Comparison of ENCODE assay signal across 1 cellular context in the genomic region with DNA sequence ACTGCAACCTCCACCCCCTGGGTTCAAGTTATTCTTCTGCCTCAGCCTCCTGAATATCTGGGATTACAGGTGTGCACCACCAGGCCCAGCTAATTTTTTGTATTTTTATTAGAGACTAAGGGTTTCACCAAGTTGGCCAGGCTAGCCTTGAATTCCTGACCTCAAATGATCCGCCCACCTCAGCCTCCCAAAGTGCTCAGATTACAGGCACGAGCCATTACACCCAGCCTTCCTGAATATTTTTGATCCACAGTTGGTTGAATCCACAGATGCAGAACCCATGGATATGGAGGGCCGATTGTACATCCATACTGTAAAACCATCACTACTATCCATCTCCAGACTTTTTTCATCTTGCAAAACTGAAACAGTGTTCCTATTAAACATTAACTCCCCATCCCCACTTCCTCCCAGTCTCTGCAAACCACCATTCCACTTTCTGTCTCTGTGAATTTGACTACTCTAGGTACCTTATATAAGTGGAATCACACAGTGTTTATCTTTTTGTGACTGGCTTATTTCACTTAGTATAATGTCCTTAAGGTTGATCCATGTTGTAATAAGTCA.
TF ChIP-seq lines count a peak whose summit lies in the region.

No MANE protein-coding gene starts in this region.

TF ChIP-seq in HepG2, 621 proteins besides CTCF, POLR2A, EP300 and RAD21 (continues in another document):
- TF ChIP-seq, protein P1, sequence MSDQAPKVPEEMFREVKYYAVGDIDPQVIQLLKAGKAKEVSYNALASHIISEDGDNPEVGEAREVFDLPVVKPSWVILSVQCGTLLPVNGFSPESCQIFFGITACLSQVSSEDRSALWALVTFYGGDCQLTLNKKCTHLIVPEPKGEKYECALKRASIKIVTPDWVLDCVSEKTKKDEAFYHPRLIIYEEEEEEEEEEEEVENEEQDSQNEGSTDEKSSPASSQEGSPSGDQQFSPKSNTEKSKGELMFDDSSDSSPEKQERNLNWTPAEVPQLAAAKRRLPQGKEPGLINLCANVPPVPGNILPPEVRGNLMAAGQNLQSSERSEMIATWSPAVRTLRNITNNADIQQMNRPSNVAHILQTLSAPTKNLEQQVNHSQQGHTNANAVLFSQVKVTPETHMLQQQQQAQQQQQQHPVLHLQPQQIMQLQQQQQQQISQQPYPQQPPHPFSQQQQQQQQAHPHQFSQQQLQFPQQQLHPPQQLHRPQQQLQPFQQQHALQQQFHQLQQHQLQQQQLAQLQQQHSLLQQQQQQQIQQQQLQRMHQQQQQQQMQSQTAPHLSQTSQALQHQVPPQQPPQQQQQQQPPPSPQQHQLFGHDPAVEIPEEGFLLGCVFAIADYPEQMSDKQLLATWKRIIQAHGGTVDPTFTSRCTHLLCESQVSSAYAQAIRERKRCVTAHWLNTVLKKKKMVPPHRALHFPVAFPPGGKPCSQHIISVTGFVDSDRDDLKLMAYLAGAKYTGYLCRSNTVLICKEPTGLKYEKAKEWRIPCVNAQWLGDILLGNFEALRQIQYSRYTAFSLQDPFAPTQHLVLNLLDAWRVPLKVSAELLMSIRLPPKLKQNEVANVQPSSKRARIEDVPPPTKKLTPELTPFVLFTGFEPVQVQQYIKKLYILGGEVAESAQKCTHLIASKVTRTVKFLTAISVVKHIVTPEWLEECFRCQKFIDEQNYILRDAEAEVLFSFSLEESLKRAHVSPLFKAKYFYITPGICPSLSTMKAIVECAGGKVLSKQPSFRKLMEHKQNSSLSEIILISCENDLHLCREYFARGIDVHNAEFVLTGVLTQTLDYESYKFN (CRISPR knock-in tag; conservative IDR thresholded peaks at IDR 0.05): peak; percentile 53
- no peak for TF ChIP-seq ZNF24 (IDR thresholded peaks at IDR 0.05)
- TF ChIP-seq RARA (CRISPR knock-in tag; IDR thresholded peaks at IDR 0.05): peak; percentile 53; the same call in 1 of the 2 replicates
- no peak for TF ChIP-seq ZNF224 (CRISPR knock-in tag; IDR thresholded peaks at IDR 0.05)
- TF ChIP-seq ZBTB38 (CRISPR knock-in tag; IDR thresholded peaks at IDR 0.05): no peak
- no peak for TF ChIP-seq HDAC6 (IDR thresholded peaks at IDR 0.05; ENCODE audit: low read depth, low read length)
- TF ChIP-seq FOXK2 (IDR thresholded peaks at IDR 0.05): no peak
- no peak for TF ChIP-seq ZNF550 (CRISPR knock-in tag; IDR thresholded peaks at IDR 0.05; ENCODE audit: borderline replicate concordance)
- no peak for TF ChIP-seq TOE1 (CRISPR knock-in tag; IDR thresholded peaks at IDR 0.05)
- peak; percentile 22; the same call in 1 of the 2 replicates for TF ChIP-seq ELF3 (CRISPR knock-in tag; IDR thresholded peaks at IDR 0.05)
- TF ChIP-seq SOX5 (CRISPR knock-in tag; IDR thresholded peaks at IDR 0.05; ENCODE audit: borderline replicate concordance): peak; percentile 49; the same call in 1 of the 2 replicates
- no peak for TF ChIP-seq ZNF570 (CRISPR knock-in tag; IDR thresholded peaks at IDR 0.05; ENCODE audit: borderline replicate concordance)
- peak; percentile 64; the same call in 1 of the 2 replicates for TF ChIP-seq SIX1 (CRISPR knock-in tag; IDR thresholded peaks at IDR 0.05; ENCODE audit: borderline replicate concordance)
- no peak for TF ChIP-seq DNMT3B (CRISPR knock-in tag; conservative IDR thresholded peaks at IDR 0.05)
- TF ChIP-seq, protein P2, sequence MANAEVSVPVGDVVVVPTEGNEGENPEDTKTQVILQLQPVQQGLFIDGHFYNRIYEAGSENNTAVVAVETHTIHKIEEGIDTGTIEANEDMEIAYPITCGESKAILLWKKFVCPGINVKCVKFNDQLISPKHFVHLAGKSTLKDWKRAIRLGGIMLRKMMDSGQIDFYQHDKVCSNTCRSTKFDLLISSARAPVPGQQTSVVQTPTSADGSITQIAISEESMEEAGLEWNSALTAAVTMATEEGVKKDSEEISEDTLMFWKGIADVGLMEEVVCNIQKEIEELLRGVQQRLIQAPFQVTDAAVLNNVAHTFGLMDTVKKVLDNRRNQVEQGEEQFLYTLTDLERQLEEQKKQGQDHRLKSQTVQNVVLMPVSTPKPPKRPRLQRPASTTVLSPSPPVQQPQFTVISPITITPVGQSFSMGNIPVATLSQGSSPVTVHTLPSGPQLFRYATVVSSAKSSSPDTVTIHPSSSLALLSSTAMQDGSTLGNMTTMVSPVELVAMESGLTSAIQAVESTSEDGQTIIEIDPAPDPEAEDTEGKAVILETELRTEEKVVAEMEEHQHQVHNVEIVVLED (CRISPR knock-in tag; IDR thresholded peaks at IDR 0.05; ENCODE audit: borderline replicate concordance): no peak
- TF ChIP-seq, protein P3, sequence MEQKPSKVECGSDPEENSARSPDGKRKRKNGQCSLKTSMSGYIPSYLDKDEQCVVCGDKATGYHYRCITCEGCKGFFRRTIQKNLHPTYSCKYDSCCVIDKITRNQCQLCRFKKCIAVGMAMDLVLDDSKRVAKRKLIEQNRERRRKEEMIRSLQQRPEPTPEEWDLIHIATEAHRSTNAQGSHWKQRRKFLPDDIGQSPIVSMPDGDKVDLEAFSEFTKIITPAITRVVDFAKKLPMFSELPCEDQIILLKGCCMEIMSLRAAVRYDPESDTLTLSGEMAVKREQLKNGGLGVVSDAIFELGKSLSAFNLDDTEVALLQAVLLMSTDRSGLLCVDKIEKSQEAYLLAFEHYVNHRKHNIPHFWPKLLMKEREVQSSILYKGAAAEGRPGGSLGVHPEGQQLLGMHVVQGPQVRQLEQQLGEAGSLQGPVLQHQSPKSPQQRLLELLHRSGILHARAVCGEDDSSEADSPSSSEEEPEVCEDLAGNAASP (CRISPR knock-in tag; IDR thresholded peaks at IDR 0.05; ENCODE audit: borderline replicate concordance): peak; percentile 81; the same call in 1 of the 2 replicates
- no peak for TF ChIP-seq LCORL (IDR thresholded peaks at IDR 0.05)
- 0 out of 2 replicates have a peak, but pooled peaks have one; percentile 17 for TF ChIP-seq LCORL (CRISPR knock-in tag; IDR thresholded peaks at IDR 0.05)
- TF ChIP-seq, protein P4, sequence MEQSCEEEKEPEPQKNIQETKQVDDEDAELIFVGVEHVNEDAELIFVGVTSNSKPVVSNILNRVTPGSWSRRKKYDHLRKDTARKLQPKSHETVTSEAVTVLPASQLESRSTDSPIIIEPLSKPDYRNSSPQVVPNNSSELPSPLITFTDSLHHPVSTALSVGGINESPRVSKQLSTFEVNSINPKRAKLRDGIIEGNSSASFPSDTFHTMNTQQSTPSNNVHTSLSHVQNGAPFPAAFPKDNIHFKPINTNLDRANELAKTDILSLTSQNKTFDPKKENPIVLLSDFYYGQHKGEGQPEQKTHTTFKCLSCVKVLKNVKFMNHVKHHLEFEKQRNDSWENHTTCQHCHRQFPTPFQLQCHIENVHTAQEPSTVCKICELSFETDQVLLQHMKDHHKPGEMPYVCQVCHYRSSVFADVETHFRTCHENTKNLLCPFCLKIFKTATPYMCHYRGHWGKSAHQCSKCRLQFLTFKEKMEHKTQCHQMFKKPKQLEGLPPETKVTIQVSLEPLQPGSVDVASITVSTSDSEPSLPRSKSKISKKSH (CRISPR knock-in tag; IDR thresholded peaks at IDR 0.05; ENCODE audit: borderline replicate concordance): no peak
- TF ChIP-seq, protein P5, sequence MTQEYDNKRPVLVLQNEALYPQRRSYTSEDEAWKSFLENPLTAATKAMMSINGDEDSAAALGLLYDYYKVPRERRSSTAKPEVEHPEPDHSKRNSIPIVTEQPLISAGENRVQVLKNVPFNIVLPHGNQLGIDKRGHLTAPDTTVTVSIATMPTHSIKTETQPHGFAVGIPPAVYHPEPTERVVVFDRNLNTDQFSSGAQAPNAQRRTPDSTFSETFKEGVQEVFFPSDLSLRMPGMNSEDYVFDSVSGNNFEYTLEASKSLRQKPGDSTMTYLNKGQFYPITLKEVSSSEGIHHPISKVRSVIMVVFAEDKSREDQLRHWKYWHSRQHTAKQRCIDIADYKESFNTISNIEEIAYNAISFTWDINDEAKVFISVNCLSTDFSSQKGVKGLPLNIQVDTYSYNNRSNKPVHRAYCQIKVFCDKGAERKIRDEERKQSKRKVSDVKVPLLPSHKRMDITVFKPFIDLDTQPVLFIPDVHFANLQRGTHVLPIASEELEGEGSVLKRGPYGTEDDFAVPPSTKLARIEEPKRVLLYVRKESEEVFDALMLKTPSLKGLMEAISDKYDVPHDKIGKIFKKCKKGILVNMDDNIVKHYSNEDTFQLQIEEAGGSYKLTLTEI (CRISPR knock-in tag; conservative IDR thresholded peaks at IDR 0.05): no peak
- TF ChIP-seq, protein P6, sequence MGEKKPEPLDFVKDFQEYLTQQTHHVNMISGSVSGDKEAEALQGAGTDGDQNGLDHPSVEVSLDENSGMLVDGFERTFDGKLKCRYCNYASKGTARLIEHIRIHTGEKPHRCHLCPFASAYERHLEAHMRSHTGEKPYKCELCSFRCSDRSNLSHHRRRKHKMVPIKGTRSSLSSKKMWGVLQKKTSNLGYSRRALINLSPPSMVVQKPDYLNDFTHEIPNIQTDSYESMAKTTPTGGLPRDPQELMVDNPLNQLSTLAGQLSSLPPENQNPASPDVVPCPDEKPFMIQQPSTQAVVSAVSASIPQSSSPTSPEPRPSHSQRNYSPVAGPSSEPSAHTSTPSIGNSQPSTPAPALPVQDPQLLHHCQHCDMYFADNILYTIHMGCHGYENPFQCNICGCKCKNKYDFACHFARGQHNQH (CRISPR knock-in tag; IDR thresholded peaks at IDR 0.05): 0 out of 2 replicates have a peak, but pooled peaks have one; percentile 21
- TF ChIP-seq, protein P7, sequence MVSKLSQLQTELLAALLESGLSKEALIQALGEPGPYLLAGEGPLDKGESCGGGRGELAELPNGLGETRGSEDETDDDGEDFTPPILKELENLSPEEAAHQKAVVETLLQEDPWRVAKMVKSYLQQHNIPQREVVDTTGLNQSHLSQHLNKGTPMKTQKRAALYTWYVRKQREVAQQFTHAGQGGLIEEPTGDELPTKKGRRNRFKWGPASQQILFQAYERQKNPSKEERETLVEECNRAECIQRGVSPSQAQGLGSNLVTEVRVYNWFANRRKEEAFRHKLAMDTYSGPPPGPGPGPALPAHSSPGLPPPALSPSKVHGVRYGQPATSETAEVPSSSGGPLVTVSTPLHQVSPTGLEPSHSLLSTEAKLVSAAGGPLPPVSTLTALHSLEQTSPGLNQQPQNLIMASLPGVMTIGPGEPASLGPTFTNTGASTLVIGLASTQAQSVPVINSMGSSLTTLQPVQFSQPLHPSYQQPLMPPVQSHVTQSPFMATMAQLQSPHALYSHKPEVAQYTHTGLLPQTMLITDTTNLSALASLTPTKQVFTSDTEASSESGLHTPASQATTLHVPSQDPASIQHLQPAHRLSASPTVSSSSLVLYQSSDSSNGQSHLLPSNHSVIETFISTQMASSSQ (IDR thresholded peaks at IDR 0.05; ENCODE audit: low read depth): peak; percentile 77
- TF ChIP-seq, protein P7 (CRISPR knock-in tag; IDR thresholded peaks at IDR 0.05; ENCODE audit: borderline replicate concordance): peak; percentile 64; the same call in 1 of the 2 replicates
- no peak for TF ChIP-seq ZNF775 (CRISPR knock-in tag; IDR thresholded peaks at IDR 0.05; ENCODE audit: borderline replicate concordance)
- no peak for TF ChIP-seq HOXA7 (CRISPR knock-in tag; IDR thresholded peaks at IDR 0.05)
- TF ChIP-seq, protein P8, sequence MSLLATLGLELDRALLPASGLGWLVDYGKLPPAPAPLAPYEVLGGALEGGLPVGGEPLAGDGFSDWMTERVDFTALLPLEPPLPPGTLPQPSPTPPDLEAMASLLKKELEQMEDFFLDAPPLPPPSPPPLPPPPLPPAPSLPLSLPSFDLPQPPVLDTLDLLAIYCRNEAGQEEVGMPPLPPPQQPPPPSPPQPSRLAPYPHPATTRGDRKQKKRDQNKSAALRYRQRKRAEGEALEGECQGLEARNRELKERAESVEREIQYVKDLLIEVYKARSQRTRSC (CRISPR knock-in tag; IDR thresholded peaks at IDR 0.05; ENCODE audit: low read depth): no peak
- no peak for TF ChIP-seq ZFYVE20 (CRISPR knock-in tag; IDR thresholded peaks at IDR 0.05; ENCODE audit: borderline replicate concordance, low read depth)
- no peak for TF ChIP-seq CBFB (CRISPR knock-in tag; IDR thresholded peaks at IDR 0.05)
- peak; percentile 43; the same call in 1 of the 2 replicates for TF ChIP-seq SAP130 (CRISPR knock-in tag; IDR thresholded peaks at IDR 0.05; ENCODE audit: low read depth)
- TF ChIP-seq SP5 (CRISPR knock-in tag; IDR thresholded peaks at IDR 0.05; ENCODE audit: borderline replicate concordance, low read depth): peak; percentile 32; the same call in 1 of the 2 replicates
- no peak for TF ChIP-seq ZNF737 (CRISPR knock-in tag; IDR thresholded peaks at IDR 0.05; ENCODE audit: borderline replicate concordance)
- TF ChIP-seq, protein P9, sequence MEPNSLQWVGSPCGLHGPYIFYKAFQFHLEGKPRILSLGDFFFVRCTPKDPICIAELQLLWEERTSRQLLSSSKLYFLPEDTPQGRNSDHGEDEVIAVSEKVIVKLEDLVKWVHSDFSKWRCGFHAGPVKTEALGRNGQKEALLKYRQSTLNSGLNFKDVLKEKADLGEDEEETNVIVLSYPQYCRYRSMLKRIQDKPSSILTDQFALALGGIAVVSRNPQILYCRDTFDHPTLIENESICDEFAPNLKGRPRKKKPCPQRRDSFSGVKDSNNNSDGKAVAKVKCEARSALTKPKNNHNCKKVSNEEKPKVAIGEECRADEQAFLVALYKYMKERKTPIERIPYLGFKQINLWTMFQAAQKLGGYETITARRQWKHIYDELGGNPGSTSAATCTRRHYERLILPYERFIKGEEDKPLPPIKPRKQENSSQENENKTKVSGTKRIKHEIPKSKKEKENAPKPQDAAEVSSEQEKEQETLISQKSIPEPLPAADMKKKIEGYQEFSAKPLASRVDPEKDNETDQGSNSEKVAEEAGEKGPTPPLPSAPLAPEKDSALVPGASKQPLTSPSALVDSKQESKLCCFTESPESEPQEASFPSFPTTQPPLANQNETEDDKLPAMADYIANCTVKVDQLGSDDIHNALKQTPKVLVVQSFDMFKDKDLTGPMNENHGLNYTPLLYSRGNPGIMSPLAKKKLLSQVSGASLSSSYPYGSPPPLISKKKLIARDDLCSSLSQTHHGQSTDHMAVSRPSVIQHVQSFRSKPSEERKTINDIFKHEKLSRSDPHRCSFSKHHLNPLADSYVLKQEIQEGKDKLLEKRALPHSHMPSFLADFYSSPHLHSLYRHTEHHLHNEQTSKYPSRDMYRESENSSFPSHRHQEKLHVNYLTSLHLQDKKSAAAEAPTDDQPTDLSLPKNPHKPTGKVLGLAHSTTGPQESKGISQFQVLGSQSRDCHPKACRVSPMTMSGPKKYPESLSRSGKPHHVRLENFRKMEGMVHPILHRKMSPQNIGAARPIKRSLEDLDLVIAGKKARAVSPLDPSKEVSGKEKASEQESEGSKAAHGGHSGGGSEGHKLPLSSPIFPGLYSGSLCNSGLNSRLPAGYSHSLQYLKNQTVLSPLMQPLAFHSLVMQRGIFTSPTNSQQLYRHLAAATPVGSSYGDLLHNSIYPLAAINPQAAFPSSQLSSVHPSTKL (CRISPR knock-in tag; IDR thresholded peaks at IDR 0.05): peak; percentile 42; the same call in 1 of the 2 replicates
- TF ChIP-seq SIX4 (CRISPR knock-in tag; IDR thresholded peaks at IDR 0.05): peak; percentile 87
- no peak for TF ChIP-seq GTF2F1 (IDR thresholded peaks at IDR 0.05; ENCODE audit: low read length)
